ENCODE assay signal across 8 cellular contexts in genomic region chr3:31704651-31705179, GRCh38.
DNase-seq lines count a peak whose midpoint lies in the region; ATAC-seq and TF ChIP-seq lines count a peak whose summit lies in the region.

No MANE protein-coding gene starts in this region.

- peaks cover 10% of the 10 kb centered on the region for H3K4me1 ChIP-seq in body of pancreas
- no peaks in the 10 kb centered on the region for H3K4me1 ChIP-seq in naive thymus-derived CD4-positive, alpha-beta T cell (ENCODE audit: control insufficient read depth in 2 of 2, insufficient read depth in 2 of 2, low read length in 2 of 2)

- H3K4me1 Mint-ChIP-seq in naive thymus-derived CD4-positive, alpha-beta T cell: peaks cover 0 to 7% (median 0%) of the 10 kb centered on the region in 7 donors

- CTCF ChIA-PET in naive thymus-derived CD4-positive, alpha-beta T cell (lab: Charles Lee): no interaction called here

- ATAC-seq in body of pancreas (peak; percentile 89), HG02571 (IDR thresholded peaks at IDR 0.05; ENCODE audit: unreplicated experiment) (no peak)
- ATAC-seq in naive thymus-derived CD4-positive, alpha-beta T cell: peak; percentile 49

- H3K27me3 Mint-ChIP-seq in naive thymus-derived CD4-positive, alpha-beta T cell: peaks cover 0 to 29% (median 8%) of the 10 kb centered on the region in 5 donors

- intact Hi-C loops in body of pancreas (cut with DNase I): no loop called here
- intact Hi-C loops in naive thymus-derived CD4-positive, alpha-beta T cell (cut with micrococcal nuclease): no loop called here

- WGBS in body of pancreas, 2 donors: 31 to 40% methylated on average over 7 of the region's 7 CpGs

- no peaks in the 10 kb centered on the region for H3K27me3 ChIP-seq in body of pancreas
- H3K27me3 ChIP-seq in naive thymus-derived CD4-positive, alpha-beta T cell (ENCODE audit: control insufficient read depth in 2 of 2, insufficient read depth in 2 of 2, low read length in 2 of 2): peaks cover 0 to 3% of the 10 kb centered on the region in 2 donors

- H3K27ac Mint-ChIP-seq in naive thymus-derived CD4-positive, alpha-beta T cell: no peak overlapping the region

- POLR2A ChIA-PET in naive thymus-derived CD4-positive, alpha-beta T cell (lab: Charles Lee): no interaction called here

- no peaks in the 10 kb centered on the region for H3K9me3 ChIP-seq in body of pancreas
- H3K9me3 ChIP-seq in naive thymus-derived CD4-positive, alpha-beta T cell (ENCODE audit: control insufficient read depth in 2 of 3, low read length in 3 of 3): no peaks in the 10 kb centered on the region

- peak overlapping the region in 1 of 10 donors; percentile 1 for H3K4me3 Mint-ChIP-seq in naive thymus-derived CD4-positive, alpha-beta T cell

- DNase-seq in AG09319 (ENCODE audit: extremely low read depth, low read depth) (peak; percentile 81), HK-2 (ENCODE audit: unreplicated experiment) (peak; percentile 33), body of pancreas (peak; percentile 78 to 90 (median 82)), NAMALWA (ENCODE audit: low spot score) (no peak), amniotic stem cell (lab: John Stamatoyannopoulos, UW) (no peak)
- no peak for DNase-seq in naive thymus-derived CD4-positive, alpha-beta T cell
- no peak for DNase-seq in stimulated activated naive CD4-positive, alpha-beta T cell treated with Interleukin-2 at 50 U/mL for 16 hours (lab: John Stamatoyannopoulos, UW)

- TF ChIP-seq CTCF in AG09319 (IDR thresholded peaks at IDR 0.05; ENCODE audit: low read depth, low read length): no peak
- peak in 2 of 7 experiments; percentile 9 to 29 for TF ChIP-seq CTCF in body of pancreas (IDR thresholded peaks at IDR 0.05)

- peak overlapping the region in 3 of 4 donors; percentile 10 to 28 (median 14) for H3K27ac ChIP-seq in body of pancreas
- H3K27ac ChIP-seq in naive thymus-derived CD4-positive, alpha-beta T cell (ENCODE audit: low read depth, low read length): no peak overlapping the region

- no peaks in the 10 kb centered on the region for H3K9me3 Mint-ChIP-seq in naive thymus-derived CD4-positive, alpha-beta T cell

- H3K36me3 ChIP-seq in body of pancreas (replicated peaks in 1 of 2; ENCODE audit: insufficient read depth in 1 of 2, low read depth in 2 of 2): no peaks in the 10 kb centered on the region
- H3K36me3 ChIP-seq in naive thymus-derived CD4-positive, alpha-beta T cell (ENCODE audit: control insufficient read depth in 2 of 3, insufficient read depth in 3 of 3, low read length in 3 of 3): no peaks in the 10 kb centered on the region

- H3K36me3 Mint-ChIP-seq in naive thymus-derived CD4-positive, alpha-beta T cell: peaks cover 0 to 4% (median 0%) of the 10 kb centered on the region in 5 donors

- no peak overlapping the region for H3K4me3 ChIP-seq in body of pancreas
- H3K4me3 ChIP-seq in naive thymus-derived CD4-positive, alpha-beta T cell (ENCODE audit: low read length): no peak overlapping the region

- no peak for TF ChIP-seq POLR2A in body of pancreas (IDR thresholded peaks at IDR 0.05)

Comparison
In these comparisons a context has a peak if more than half of its experiments do, and no peak if none do; other contexts are left out.
1. DNase-seq: peak in AG09319 (single experiment), HK-2 (single experiment) and body of pancreas (4 of 4); none in naive thymus-derived CD4-positive, alpha-beta T cell (0 of 9), NAMALWA (single experiment), stimulated activated naive CD4-positive, alpha-beta T cell treated with Interleukin-2 at 50 U/mL for 16 hours (single experiment) and amniotic stem cell (single experiment).